In the genomic region with DNA sequence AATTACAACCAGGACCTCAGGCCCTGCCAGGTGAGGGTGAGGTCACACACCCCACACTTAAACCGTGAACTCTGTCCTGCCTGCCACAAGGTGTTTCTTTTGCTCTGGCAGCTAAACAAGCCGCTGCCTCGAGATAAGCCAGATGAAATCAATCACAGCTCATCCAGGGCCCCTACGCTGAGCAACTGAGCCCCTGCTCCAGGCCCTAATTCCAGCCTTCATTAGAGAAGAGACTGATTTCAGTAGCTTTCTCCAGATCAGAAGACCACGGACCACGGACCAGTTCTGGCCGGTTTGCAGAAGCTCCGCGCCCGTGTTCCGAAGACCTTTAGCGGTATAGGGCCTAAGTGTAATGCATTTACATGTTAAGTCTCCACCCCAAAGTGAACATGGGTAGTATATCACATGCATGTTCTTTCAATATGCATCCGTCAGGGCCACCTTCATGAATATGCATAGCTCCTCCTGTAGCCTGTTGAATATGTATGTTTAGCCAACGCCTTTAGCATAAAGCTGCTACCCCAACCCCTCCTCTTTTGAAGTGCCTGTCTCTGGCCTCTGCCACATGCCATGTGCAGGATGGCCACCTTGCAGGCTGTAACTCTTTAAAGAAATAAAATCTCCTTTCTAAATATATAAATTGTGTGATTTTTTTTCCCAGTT, we compare ENCODE assay signal across 1 cellular context.
TF ChIP-seq lines count a peak whose summit lies in the region.

No MANE protein-coding gene starts in this region.

TF ChIP-seq in K562, 482 proteins besides CTCF, POLR2A, EP300 and RAD21 (continues in another document):
- TF ChIP-seq, protein P1, sequence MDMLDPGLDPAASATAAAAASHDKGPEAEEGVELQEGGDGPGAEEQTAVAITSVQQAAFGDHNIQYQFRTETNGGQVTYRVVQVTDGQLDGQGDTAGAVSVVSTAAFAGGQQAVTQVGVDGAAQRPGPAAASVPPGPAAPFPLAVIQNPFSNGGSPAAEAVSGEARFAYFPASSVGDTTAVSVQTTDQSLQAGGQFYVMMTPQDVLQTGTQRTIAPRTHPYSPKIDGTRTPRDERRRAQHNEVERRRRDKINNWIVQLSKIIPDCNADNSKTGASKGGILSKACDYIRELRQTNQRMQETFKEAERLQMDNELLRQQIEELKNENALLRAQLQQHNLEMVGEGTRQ (CRISPR knock-in tag; IDR thresholded peaks at IDR 0.05), result no peak
- TF ChIP-seq TSHZ1 (CRISPR knock-in tag; IDR thresholded peaks at IDR 0.05) (no peak), ZC3H4 (CRISPR knock-in tag; IDR thresholded peaks at IDR 0.05; ENCODE audit: borderline replicate concordance) (no peak), SNIP1 (IDR thresholded peaks at IDR 0.05; ENCODE audit: low read depth) (no peak), HDAC2 (IDR thresholded peaks at IDR 0.05) (peak; percentile 23; the same call in 1 of the 2 replicates), BRF1 (IDR thresholded peaks at IDR 0.05; ENCODE audit: borderline replicate concordance, extremely low read depth, insufficient read length) (no peak), RCOR1 (IDR thresholded peaks at IDR 0.05; ENCODE audit: borderline replicate concordance in 1 of 2, low read depth in 2 of 2, low read length in 2 of 2) (peak in 1 of 2 experiments; percentile 84; a peak in 2 of 4 replicates), KDM1A (IDR thresholded peaks at IDR 0.05) (peak; percentile 81 to 83), HCFC1 (IDR thresholded peaks at IDR 0.05; ENCODE audit: low read depth, low read length) (no peak), TAL1 (IDR thresholded peaks at IDR 0.05) (peak; percentile 50), BRCA1 (IDR thresholded peaks at IDR 0.05) (no peak), BRCA1 (CRISPR knock-in tag; IDR thresholded peaks at IDR 0.05) (no peak), POLR2AphosphoS5 (IDR thresholded peaks at IDR 0.05; ENCODE audit: control insufficient read depth, insufficient read depth, low read depth, low read length) (peak; percentile 35; the same call in 1 of the 2 replicates), NR2C2 (CRISPR knock-in tag; IDR thresholded peaks at IDR 0.05) (no peak), NR2C2 (tag; IDR thresholded peaks at IDR 0.05) (peak; percentile 28; the same call in 1 of the 2 replicates), EHMT2 (IDR thresholded peaks at IDR 0.05) (no peak), RFX7 (CRISPR knock-in tag; IDR thresholded peaks at IDR 0.05) (no peak), HNRNPH1 (optimal IDR thresholded peaks at IDR 0.05; ENCODE audit: low read depth, low read length) (no peak), FOXO4 (CRISPR knock-in tag; IDR thresholded peaks at IDR 0.05) (no peak), POLR2G (IDR thresholded peaks at IDR 0.05; ENCODE audit: low read depth, low read length) (no peak), KHSRP (IDR thresholded peaks at IDR 0.05) (no peak), CHD2 (IDR thresholded peaks at IDR 0.05; ENCODE audit: low read depth, low read length) (no peak), SREBF2 (CRISPR knock-in tag; IDR thresholded peaks at IDR 0.05) (no peak), ZFX (CRISPR knock-in tag; IDR thresholded peaks at IDR 0.05) (no peak), EP400 (IDR thresholded peaks at IDR 0.05) (no peak), PTRF (tag; IDR thresholded peaks at IDR 0.05) (no peak)
- TF ChIP-seq, protein P2, sequence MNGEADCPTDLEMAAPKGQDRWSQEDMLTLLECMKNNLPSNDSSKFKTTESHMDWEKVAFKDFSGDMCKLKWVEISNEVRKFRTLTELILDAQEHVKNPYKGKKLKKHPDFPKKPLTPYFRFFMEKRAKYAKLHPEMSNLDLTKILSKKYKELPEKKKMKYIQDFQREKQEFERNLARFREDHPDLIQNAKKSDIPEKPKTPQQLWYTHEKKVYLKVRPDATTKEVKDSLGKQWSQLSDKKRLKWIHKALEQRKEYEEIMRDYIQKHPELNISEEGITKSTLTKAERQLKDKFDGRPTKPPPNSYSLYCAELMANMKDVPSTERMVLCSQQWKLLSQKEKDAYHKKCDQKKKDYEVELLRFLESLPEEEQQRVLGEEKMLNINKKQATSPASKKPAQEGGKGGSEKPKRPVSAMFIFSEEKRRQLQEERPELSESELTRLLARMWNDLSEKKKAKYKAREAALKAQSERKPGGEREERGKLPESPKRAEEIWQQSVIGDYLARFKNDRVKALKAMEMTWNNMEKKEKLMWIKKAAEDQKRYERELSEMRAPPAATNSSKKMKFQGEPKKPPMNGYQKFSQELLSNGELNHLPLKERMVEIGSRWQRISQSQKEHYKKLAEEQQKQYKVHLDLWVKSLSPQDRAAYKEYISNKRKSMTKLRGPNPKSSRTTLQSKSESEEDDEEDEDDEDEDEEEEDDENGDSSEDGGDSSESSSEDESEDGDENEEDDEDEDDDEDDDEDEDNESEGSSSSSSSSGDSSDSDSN (IDR thresholded peaks at IDR 0.05; ENCODE audit: borderline replicate concordance in 1 of 2, low read depth in 2 of 2, low read length in 2 of 2), result no peak
- TF ChIP-seq, protein P3, sequence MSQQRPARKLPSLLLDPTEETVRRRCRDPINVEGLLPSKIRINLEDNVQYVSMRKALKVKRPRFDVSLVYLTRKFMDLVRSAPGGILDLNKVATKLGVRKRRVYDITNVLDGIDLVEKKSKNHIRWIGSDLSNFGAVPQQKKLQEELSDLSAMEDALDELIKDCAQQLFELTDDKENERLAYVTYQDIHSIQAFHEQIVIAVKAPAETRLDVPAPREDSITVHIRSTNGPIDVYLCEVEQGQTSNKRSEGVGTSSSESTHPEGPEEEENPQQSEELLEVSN (IDR thresholded peaks at IDR 0.05; ENCODE audit: borderline replicate concordance in 1 of 2, extremely low read depth in 1 of 2, insufficient read depth in 1 of 2, insufficient read length in 1 of 2, low read depth in 1 of 2, low read length in 1 of 2, poor library complexity in 1 of 2, severe bottlenecking in 1 of 2), result no peak
- TF ChIP-seq, protein P4, sequence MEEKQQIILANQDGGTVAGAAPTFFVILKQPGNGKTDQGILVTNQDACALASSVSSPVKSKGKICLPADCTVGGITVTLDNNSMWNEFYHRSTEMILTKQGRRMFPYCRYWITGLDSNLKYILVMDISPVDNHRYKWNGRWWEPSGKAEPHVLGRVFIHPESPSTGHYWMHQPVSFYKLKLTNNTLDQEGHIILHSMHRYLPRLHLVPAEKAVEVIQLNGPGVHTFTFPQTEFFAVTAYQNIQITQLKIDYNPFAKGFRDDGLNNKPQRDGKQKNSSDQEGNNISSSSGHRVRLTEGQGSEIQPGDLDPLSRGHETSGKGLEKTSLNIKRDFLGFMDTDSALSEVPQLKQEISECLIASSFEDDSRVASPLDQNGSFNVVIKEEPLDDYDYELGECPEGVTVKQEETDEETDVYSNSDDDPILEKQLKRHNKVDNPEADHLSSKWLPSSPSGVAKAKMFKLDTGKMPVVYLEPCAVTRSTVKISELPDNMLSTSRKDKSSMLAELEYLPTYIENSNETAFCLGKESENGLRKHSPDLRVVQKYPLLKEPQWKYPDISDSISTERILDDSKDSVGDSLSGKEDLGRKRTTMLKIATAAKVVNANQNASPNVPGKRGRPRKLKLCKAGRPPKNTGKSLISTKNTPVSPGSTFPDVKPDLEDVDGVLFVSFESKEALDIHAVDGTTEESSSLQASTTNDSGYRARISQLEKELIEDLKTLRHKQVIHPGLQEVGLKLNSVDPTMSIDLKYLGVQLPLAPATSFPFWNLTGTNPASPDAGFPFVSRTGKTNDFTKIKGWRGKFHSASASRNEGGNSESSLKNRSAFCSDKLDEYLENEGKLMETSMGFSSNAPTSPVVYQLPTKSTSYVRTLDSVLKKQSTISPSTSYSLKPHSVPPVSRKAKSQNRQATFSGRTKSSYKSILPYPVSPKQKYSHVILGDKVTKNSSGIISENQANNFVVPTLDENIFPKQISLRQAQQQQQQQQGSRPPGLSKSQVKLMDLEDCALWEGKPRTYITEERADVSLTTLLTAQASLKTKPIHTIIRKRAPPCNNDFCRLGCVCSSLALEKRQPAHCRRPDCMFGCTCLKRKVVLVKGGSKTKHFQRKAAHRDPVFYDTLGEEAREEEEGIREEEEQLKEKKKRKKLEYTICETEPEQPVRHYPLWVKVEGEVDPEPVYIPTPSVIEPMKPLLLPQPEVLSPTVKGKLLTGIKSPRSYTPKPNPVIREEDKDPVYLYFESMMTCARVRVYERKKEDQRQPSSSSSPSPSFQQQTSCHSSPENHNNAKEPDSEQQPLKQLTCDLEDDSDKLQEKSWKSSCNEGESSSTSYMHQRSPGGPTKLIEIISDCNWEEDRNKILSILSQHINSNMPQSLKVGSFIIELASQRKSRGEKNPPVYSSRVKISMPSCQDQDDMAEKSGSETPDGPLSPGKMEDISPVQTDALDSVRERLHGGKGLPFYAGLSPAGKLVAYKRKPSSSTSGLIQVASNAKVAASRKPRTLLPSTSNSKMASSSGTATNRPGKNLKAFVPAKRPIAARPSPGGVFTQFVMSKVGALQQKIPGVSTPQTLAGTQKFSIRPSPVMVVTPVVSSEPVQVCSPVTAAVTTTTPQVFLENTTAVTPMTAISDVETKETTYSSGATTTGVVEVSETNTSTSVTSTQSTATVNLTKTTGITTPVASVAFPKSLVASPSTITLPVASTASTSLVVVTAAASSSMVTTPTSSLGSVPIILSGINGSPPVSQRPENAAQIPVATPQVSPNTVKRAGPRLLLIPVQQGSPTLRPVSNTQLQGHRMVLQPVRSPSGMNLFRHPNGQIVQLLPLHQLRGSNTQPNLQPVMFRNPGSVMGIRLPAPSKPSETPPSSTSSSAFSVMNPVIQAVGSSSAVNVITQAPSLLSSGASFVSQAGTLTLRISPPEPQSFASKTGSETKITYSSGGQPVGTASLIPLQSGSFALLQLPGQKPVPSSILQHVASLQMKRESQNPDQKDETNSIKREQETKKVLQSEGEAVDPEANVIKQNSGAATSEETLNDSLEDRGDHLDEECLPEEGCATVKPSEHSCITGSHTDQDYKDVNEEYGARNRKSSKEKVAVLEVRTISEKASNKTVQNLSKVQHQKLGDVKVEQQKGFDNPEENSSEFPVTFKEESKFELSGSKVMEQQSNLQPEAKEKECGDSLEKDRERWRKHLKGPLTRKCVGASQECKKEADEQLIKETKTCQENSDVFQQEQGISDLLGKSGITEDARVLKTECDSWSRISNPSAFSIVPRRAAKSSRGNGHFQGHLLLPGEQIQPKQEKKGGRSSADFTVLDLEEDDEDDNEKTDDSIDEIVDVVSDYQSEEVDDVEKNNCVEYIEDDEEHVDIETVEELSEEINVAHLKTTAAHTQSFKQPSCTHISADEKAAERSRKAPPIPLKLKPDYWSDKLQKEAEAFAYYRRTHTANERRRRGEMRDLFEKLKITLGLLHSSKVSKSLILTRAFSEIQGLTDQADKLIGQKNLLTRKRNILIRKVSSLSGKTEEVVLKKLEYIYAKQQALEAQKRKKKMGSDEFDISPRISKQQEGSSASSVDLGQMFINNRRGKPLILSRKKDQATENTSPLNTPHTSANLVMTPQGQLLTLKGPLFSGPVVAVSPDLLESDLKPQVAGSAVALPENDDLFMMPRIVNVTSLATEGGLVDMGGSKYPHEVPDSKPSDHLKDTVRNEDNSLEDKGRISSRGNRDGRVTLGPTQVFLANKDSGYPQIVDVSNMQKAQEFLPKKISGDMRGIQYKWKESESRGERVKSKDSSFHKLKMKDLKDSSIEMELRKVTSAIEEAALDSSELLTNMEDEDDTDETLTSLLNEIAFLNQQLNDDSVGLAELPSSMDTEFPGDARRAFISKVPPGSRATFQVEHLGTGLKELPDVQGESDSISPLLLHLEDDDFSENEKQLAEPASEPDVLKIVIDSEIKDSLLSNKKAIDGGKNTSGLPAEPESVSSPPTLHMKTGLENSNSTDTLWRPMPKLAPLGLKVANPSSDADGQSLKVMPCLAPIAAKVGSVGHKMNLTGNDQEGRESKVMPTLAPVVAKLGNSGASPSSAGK (IDR thresholded peaks at IDR 0.05), result no peak
- TF ChIP-seq, protein P5, sequence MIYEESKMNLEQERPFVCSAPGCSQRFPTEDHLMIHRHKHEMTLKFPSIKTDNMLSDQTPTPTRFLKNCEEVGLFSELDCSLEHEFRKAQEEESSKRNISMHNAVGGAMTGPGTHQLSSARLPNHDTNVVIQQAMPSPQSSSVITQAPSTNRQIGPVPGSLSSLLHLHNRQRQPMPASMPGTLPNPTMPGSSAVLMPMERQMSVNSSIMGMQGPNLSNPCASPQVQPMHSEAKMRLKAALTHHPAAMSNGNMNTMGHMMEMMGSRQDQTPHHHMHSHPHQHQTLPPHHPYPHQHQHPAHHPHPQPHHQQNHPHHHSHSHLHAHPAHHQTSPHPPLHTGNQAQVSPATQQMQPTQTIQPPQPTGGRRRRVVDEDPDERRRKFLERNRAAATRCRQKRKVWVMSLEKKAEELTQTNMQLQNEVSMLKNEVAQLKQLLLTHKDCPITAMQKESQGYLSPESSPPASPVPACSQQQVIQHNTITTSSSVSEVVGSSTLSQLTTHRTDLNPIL (CRISPR knock-in tag; IDR thresholded peaks at IDR 0.05), result no peak
